32 cellular contexts compared by ENCODE assay signal in the genomic region with DNA sequence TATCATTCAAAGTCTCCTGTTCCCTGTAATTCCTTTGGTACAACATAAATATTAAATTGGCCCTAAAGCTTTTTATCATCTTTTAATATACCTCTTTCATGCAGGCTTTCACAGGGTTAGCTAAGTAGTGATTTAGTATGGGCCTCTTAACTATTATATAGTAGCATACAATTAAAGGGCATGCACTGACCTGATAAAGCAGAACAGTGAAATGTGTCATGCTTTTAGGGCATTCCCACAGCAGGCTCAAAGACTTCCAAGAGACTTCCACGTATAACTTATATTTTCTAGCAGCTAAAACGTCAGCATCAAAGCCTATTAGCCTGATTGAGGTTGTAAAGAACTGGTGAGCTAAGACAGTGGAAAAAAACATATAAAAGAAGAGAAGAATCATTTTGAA.
"Had no signal": no experiment of that assay in that cellular context is flagged by ENCODE, and none has a peak within 500 bp of the region (broad histone marks: within the 10 kb centered on the region; RNA-seq: fewer than 3 reads in every experiment).

No MANE protein-coding gene starts in this region.

- H3K4me3 ChIP-seq: breast epithelium, neural progenitor cell, sigmoid colon, stomach, tibial artery, upper lobe of right lung had no signal

- H3K36me3 Mint-ChIP-seq: natural killer cell had no signal

- H3K36me3 ChIP-seq: neural progenitor cell had no signal

- H3K27me3 Mint-ChIP-seq: activated CD4-positive, alpha-beta memory T cell treated with anti-CD3 and anti-CD28 coated beads, Interleukin-2, amount 10 ng/mL, durations not matched to agents 7 days and 5 days; activated CD4-positive, alpha-beta T cell treated with anti-CD3 and anti-CD28 coated beads, Interleukin-2, amount 10 ng/mL, durations not matched to agents 7 days and 5 days; activated naive CD4-positive, alpha-beta T cell treated with anti-CD3 and anti-CD28 coated beads, Interleukin-2, amount 50 U/mL, for 24 hours; activated naive CD8-positive, alpha-beta T cell treated with anti-CD3 and anti-CD28 coated beads, Interleukin-2, amount 50 U/mL, for 24 hours; stimulated activated naive B cell treated with anti-CD40 and anti-IgM and Interleukin-4, amounts not matched to agents 10 μg/mL and 1 μg/mL and 100 μg/mL, for 72 hours had no signal

- ATAC-seq: activated naive CD8-positive, alpha-beta T cell treated with anti-CD3 and anti-CD28 coated beads, Interleukin-2, amount 50 U/mL, for 24 hours; left colon; natural killer cell; stimulated activated naive B cell treated with anti-CD40 and anti-IgM and Interleukin-4, amounts not matched to agents 10 μg/mL and 1 μg/mL and 100 μg/mL, for 72 hours; upper lobe of right lung; WTC11 had no signal

- H3K27ac Mint-ChIP-seq: activated CD4-positive, alpha-beta memory T cell treated with anti-CD3 and anti-CD28 coated beads, Interleukin-2, amount 10 ng/mL, durations not matched to agents 7 days and 5 days; activated CD4-positive, alpha-beta T cell treated with anti-CD3 and anti-CD28 coated beads, Interleukin-2, amount 10 ng/mL, durations not matched to agents 7 days and 5 days; activated naive CD4-positive, alpha-beta T cell treated with anti-CD3 and anti-CD28 coated beads, Interleukin-2, amount 50 U/mL, for 24 hours; activated naive CD8-positive, alpha-beta T cell treated with anti-CD3 and anti-CD28 coated beads, Interleukin-2, amount 50 U/mL, for 24 hours; activated T-helper 2 cell treated with anti-CD3 and anti-CD28 coated beads, Interferon-gamma antibody, Interleukin-2, Interleukin-4, amounts not matched to agents 10 μg/mL and 5 μg/mL and 100 μg/mL, durations not matched to agents 14 hours and 24 hours and 36 hours; neural progenitor cell; stimulated activated naive B cell treated with anti-CD40 and anti-IgM and Interleukin-4, amounts not matched to agents 10 μg/mL and 1 μg/mL and 100 μg/mL, for 72 hours; WTC11 had no signal

- H3K9me3 ChIP-seq: breast epithelium, sigmoid colon, stomach, tibial artery, upper lobe of right lung had no signal

- H3K4me1 Mint-ChIP-seq: neural progenitor cell had no signal

- DNase-seq: activated CD4-positive, alpha-beta memory T cell treated with anti-CD3 and anti-CD28 coated beads, Interleukin-2, amount 10 ng/mL, durations not matched to agents 7 days and 5 days; activated CD4-positive, alpha-beta T cell treated with anti-CD3 and anti-CD28 coated beads for 1 hour; activated CD4-positive, alpha-beta T cell treated with anti-CD3 and anti-CD28 coated beads, Interleukin-2, amount 10 ng/mL, durations not matched to agents 7 days and 5 days; activated naive CD8-positive, alpha-beta T cell treated with anti-CD3 and anti-CD28 coated beads, Interleukin-2, amount 50 U/mL, for 24 hours; activated T-cell treated with anti-CD3 and anti-CD28 coated beads, Interleukin-2, amount 50 U/mL, for 48 hours; amygdala; dermis blood vessel endothelial cell; effector CD4-positive, alpha-beta T cell; head of caudate nucleus; hippocampal formation; kidney; left colon; mesenchymal stem cell; natural killer cell; occipital lobe; sigmoid colon; small intestine; stimulated activated CD4-positive, alpha-beta T cell treated with anti-CD3 and anti-CD28 coated beads, Interleukin-1b, Interleukin-23, amount 100 ng/mL, for 48 hours; stimulated activated CD4-positive, alpha-beta T cell treated with anti-CD3 and anti-CD28 coated beads, Interleukin-4, amount 100 ng/mL, for 4 hours; stimulated activated CD8-positive, alpha-beta memory T cell treated with anti-CD3 and anti-CD28 coated beads, Interleukin-4, amount 100 ng/mL, for 48 hours; stimulated activated naive B cell treated with anti-CD40 and anti-IgM and Interleukin-4, amounts not matched to agents 10 μg/mL and 1 μg/mL and 100 μg/mL, for 72 hours; stomach; SW 1271; T-helper 2 cell; tibial artery; upper lobe of right lung had no signal

- H3K4me1 ChIP-seq: breast epithelium, neural progenitor cell had no signal

- H3K9me3 Mint-ChIP-seq: activated CD4-positive, alpha-beta memory T cell treated with anti-CD3 and anti-CD28 coated beads, Interleukin-2, amount 10 ng/mL, durations not matched to agents 7 days and 5 days; activated CD4-positive, alpha-beta T cell treated with anti-CD3 and anti-CD28 coated beads, Interleukin-2, amount 10 ng/mL, durations not matched to agents 7 days and 5 days; activated naive CD4-positive, alpha-beta T cell treated with anti-CD3 and anti-CD28 coated beads, Interleukin-2, amount 50 U/mL, for 24 hours; activated naive CD8-positive, alpha-beta T cell treated with anti-CD3 and anti-CD28 coated beads, Interleukin-2, amount 50 U/mL, for 24 hours; activated T-helper 2 cell treated with anti-CD3 and anti-CD28 coated beads, Interferon-gamma antibody, Interleukin-2, Interleukin-4, amounts not matched to agents 10 μg/mL and 5 μg/mL and 100 μg/mL, durations not matched to agents 14 hours and 24 hours and 36 hours; natural killer cell; stimulated activated naive B cell treated with anti-CD40 and anti-IgM and Interleukin-4, amounts not matched to agents 10 μg/mL and 1 μg/mL and 100 μg/mL, for 72 hours; WTC11 had no signal

- H3K27ac ChIP-seq: breast epithelium, epithelial cell of prostate, neural progenitor cell, sigmoid colon, stomach, tibial artery, upper lobe of right lung had no signal

- H3K4me3 Mint-ChIP-seq: activated CD4-positive, alpha-beta memory T cell treated with anti-CD3 and anti-CD28 coated beads, Interleukin-2, amount 10 ng/mL, durations not matched to agents 7 days and 5 days; activated CD4-positive, alpha-beta T cell treated with anti-CD3 and anti-CD28 coated beads, Interleukin-2, amount 10 ng/mL, durations not matched to agents 7 days and 5 days; activated naive CD4-positive, alpha-beta T cell treated with anti-CD3 and anti-CD28 coated beads, Interleukin-2, amount 50 U/mL, for 24 hours; activated naive CD8-positive, alpha-beta T cell treated with anti-CD3 and anti-CD28 coated beads, Interleukin-2, amount 50 U/mL, for 24 hours; natural killer cell; neural progenitor cell; stimulated activated naive B cell treated with anti-CD40 and anti-IgM and Interleukin-4, amounts not matched to agents 10 μg/mL and 1 μg/mL and 100 μg/mL, for 72 hours; WTC11 had no signal

- H3K27me3 ChIP-seq: breast epithelium, neural progenitor cell, sigmoid colon, stomach, tibial artery, upper lobe of right lung had no signal

- H2AFZ ChIP-seq: neural progenitor cell had no signal

- H3K4me2 ChIP-seq: neural progenitor cell had no signal
